23 cellular contexts compared by ENCODE assay signal in the genomic region with DNA sequence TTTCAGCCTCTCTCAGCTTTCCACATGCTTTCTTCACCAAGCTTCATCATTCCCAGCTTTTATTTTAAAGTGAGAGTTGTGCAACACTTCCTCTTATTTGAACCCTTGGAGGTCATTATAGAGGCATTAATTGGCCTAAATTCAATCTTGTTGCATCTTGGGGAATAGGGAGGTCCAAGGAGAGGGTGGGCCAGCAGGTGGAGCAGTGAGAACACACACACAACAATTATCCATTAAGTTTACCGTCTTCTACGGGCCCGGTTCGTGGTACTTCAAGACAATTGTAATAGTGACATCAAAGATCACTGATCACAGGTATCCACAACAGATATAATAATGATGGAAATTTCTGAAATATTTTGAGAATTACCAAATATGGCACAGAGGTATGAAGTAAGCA.
DNase-seq lines count a peak whose midpoint lies in the region; ATAC-seq, FAIRE-seq and TF ChIP-seq lines count a peak whose summit lies in the region.
"Had no signal": no experiment of that assay in that cellular context is flagged by ENCODE, and none has a peak within 500 bp of the region (broad histone marks: within the 10 kb centered on the region; RNA-seq: fewer than 3 reads in every experiment).

No MANE protein-coding gene starts in this region.

- no peak for FAIRE-seq in H1 (lab: Jason Lieb, UNC)

- H3K18ac ChIP-seq in H1 (ENCODE audit: extremely low read depth, low read length), result no peak overlapping the region

- no peaks in the 10 kb centered on the region for H3K4me1 Mint-ChIP-seq in GM23338
- no peaks in the 10 kb centered on the region for H3K4me1 Mint-ChIP-seq in activated T-helper 17 cell treated with anti-CD3 and anti-CD28 coated beads, Interleukin-2, amount 50 U/mL, for 72 hours
- H3K4me1 Mint-ChIP-seq: CD14-positive monocyte; naive thymus-derived CD4-positive, alpha-beta T cell; stimulated activated effector memory CD8-positive, alpha-beta T cell treated with anti-CD3 and anti-CD28 coated beads, Interleukin-12 subunit alpha, Interleukin-12 subunit beta, amount 100 ng/mL, for 72 hours had no signal

- no peaks in the 10 kb centered on the region for H3K79me2 ChIP-seq in GM23338 (replicated peaks; ENCODE audit: insufficient read depth)
- H3K79me2 ChIP-seq in OCI-LY1 (ENCODE audit: insufficient read depth, low read length), result no peaks in the 10 kb centered on the region
- H3K79me2 ChIP-seq in H1 (ENCODE audit: control insufficient read depth in 1 of 2, insufficient read depth in 2 of 2, low read length in 2 of 2), result no peaks in the 10 kb centered on the region

- peak; percentile 48 for TF ChIP-seq CTCF in A673 (conservative IDR thresholded peaks at IDR 0.05; ENCODE audit: low read depth, low read length)
- TF ChIP-seq CTCF in GM23338 (conservative IDR thresholded peaks at IDR 0.05; ENCODE audit: low read depth in 2 of 2), result peak; percentile 60 to 77
- TF ChIP-seq CTCF in OCI-LY1 (IDR thresholded peaks at IDR 0.05; ENCODE audit: low read length), result peak; percentile 43; the same call in 1 of the 2 replicates
- peak; percentile 36 to 54 (median 42) for TF ChIP-seq CTCF in H1 (IDR thresholded peaks at IDR 0.05; ENCODE audit: control extremely low read depth in 1 of 3, insufficient read depth in 1 of 3, low read depth in 1 of 3, low read length in 3 of 3)

- peaks cover 7% of the 10 kb centered on the region; the same call in 2 of the 3 replicates for H3K9me3 Mint-ChIP-seq in GM23338
- no peaks in the 10 kb centered on the region for H3K9me3 Mint-ChIP-seq in activated T-helper 17 cell treated with anti-CD3 and anti-CD28 coated beads, Interleukin-2, amount 50 U/mL, for 72 hours
- H3K9me3 Mint-ChIP-seq: activated T-cell treated with anti-CD3 and anti-CD28 coated beads, Interleukin-2, amount 50 U/mL, for 24 hours; stimulated activated effector memory CD8-positive, alpha-beta T cell treated with anti-CD3 and anti-CD28 coated beads, Interleukin-12 subunit alpha, Interleukin-12 subunit beta, amount 100 ng/mL, for 72 hours had no signal

- no peak overlapping the region for H3K4ac ChIP-seq in H1 (replicated peaks; ENCODE audit: insufficient read length, low read depth, low read length)

- TF ChIP-seq EP300 in H1 (IDR thresholded peaks at IDR 0.05; ENCODE audit: borderline replicate concordance in 1 of 2, low read depth in 2 of 2, low read length in 2 of 2), result no peak

- H3K36me3 ChIP-seq in A673 (ENCODE audit: insufficient read depth, low read length, poor library complexity, severe bottlenecking), result no peaks in the 10 kb centered on the region
- no peaks in the 10 kb centered on the region for H3K36me3 ChIP-seq in GM23338 (ENCODE audit: insufficient read depth)
- H3K36me3 ChIP-seq in OCI-LY1 (ENCODE audit: insufficient read depth, low read length), result no peaks in the 10 kb centered on the region
- no peaks in the 10 kb centered on the region; a peak in 1 of 8 replicates for H3K36me3 ChIP-seq in H1 (ENCODE audit: control insufficient read depth in 2 of 4, insufficient read depth in 4 of 4, low read length in 3 of 4)

- H3K27ac ChIP-seq in A673 (ENCODE audit: low read depth, low read length, poor library complexity, severe bottlenecking) (no peak overlapping the region), GM23338 (ENCODE audit: low read depth) (no peak overlapping the region), OCI-LY1 (ENCODE audit: low read depth, low read length, poor library complexity, severe bottlenecking) (no peak overlapping the region), H1 (ENCODE audit: low read depth, low read length) (no peak overlapping the region)
- H3K27ac ChIP-seq: body of pancreas had no signal

- H2BK20ac ChIP-seq in H1 (ENCODE audit: low read length), result no peak overlapping the region

- no peak overlapping the region for H3K27ac Mint-ChIP-seq in GM23338
- H3K27ac Mint-ChIP-seq in activated T-helper 17 cell treated with anti-CD3 and anti-CD28 coated beads, Interleukin-2, amount 50 U/mL, for 72 hours, result no peak overlapping the region
- H3K27ac Mint-ChIP-seq: activated T-cell treated with anti-CD3 and anti-CD28 coated beads, Interleukin-2, amount 50 U/mL, for 24 hours; CD14-positive monocyte; naive thymus-derived CD4-positive, alpha-beta T cell; stimulated activated effector memory CD8-positive, alpha-beta T cell treated with anti-CD3 and anti-CD28 coated beads, Interleukin-12 subunit alpha, Interleukin-12 subunit beta, amount 100 ng/mL, for 72 hours had no signal

- no peak overlapping the region for H4K5ac ChIP-seq in H1 (ENCODE audit: insufficient read length, low read depth, low read length)

- H3K9me3 ChIP-seq in A673 (ENCODE audit: low read depth, low read length, poor library complexity, severe bottlenecking), result no peaks in the 10 kb centered on the region
- H3K9me3 ChIP-seq in OCI-LY1 (ENCODE audit: low read length), result no peaks in the 10 kb centered on the region
- no peaks in the 10 kb centered on the region; a peak in 1 of 4 replicates for H3K9me3 ChIP-seq in H1 (ENCODE audit: insufficient read depth in 2 of 2, low read depth in 1 of 2, low read length in 1 of 2)
- H3K9me3 ChIP-seq: body of pancreas had no signal

- H3K9ac ChIP-seq in OCI-LY1 (ENCODE audit: low read length) (no peak overlapping the region), H1 (replicated peaks in 1 of 4; ENCODE audit: extremely low read depth in 1 of 4, low read depth in 3 of 4, low read length in 3 of 4) (no peak overlapping the region)

- peaks cover 3% of the 10 kb centered on the region for H3K27me3 Mint-ChIP-seq in GM23338 (ENCODE audit: insufficient read depth, low read depth, poor library complexity)
- peaks cover 5% of the 10 kb centered on the region for H3K27me3 Mint-ChIP-seq in activated T-helper 17 cell treated with anti-CD3 and anti-CD28 coated beads, Interleukin-2, amount 50 U/mL, for 72 hours

- CTCF ChIA-PET in A673 (lab: Charles Lee) (no interaction called here), H1 (lab: Charles Lee; ENCODE audit: partially characterized antibody) (interaction anchor here (1.0 to 1.6 kb wide), 9 partner anchors 10 to 493 kb away, joined by 3 to 6 read pairs (median 3); no protein-coding TSS in a partner anchor)

- no peaks in the 10 kb centered on the region for H3K4me1 ChIP-seq in A673 (ENCODE audit: insufficient read depth, low read length, poor library complexity, severe bottlenecking)
- no peaks in the 10 kb centered on the region for H3K4me1 ChIP-seq in GM23338 (ENCODE audit: insufficient read depth)
- no peaks in the 10 kb centered on the region for H3K4me1 ChIP-seq in OCI-LY1 (ENCODE audit: insufficient read depth, low read length, severe bottlenecking)
- no peaks in the 10 kb centered on the region for H3K4me1 ChIP-seq in H1 (replicated peaks in 1 of 4; ENCODE audit: control insufficient read depth in 3 of 4, insufficient read depth in 4 of 4, low read length in 3 of 4)
- H3K4me1 ChIP-seq: body of pancreas had no signal

- H2AFZ ChIP-seq in GM23338 (no peak overlapping the region), OCI-LY1 (ENCODE audit: low read length) (no peak overlapping the region), H1 (ENCODE audit: low read length) (no peak overlapping the region)

- BruUV-seq in A673 (replicated peaks; lab: Mats Ljungman, UMichigan), result no TSS peak

- TF ChIP-seq RAD21 in H1 (IDR thresholded peaks at IDR 0.05 in 1 of 2, conservative IDR thresholded peaks at IDR 0.05 in 1 of 2; ENCODE audit: low read depth in 2 of 2, low read length in 2 of 2), result peak; percentile 71 to 74

- H2BK15ac ChIP-seq in H1 (ENCODE audit: low read length), result no peak overlapping the region

- intact Hi-C loops in A673 (cut with micrococcal nuclease; ENCODE audit: unreplicated experiment), result loop anchor here (10.0 kb wide), 1 partner anchor 460 kb away; no protein-coding TSS in a partner anchor

- H4K20me1 ChIP-seq in GM23338 (replicated peaks; ENCODE audit: insufficient read depth) (no peaks in the 10 kb centered on the region), OCI-LY1 (ENCODE audit: insufficient read depth, low read length) (no peaks in the 10 kb centered on the region), H1 (replicated peaks in 1 of 2; ENCODE audit: control insufficient read depth in 1 of 2, insufficient read depth in 2 of 2, low read length in 2 of 2) (no peaks in the 10 kb centered on the region)

- no peak overlapping the region for H4K8ac ChIP-seq in H1 (ENCODE audit: extremely low read depth, insufficient read depth, low read length)

- H2BK120ac ChIP-seq in H1 (replicated peaks; ENCODE audit: low read depth, low read length), result no peak overlapping the region

- H3K27me3 ChIP-seq in A673 (replicated peaks; ENCODE audit: insufficient read depth, low read depth, low read length, poor library complexity) (no peaks in the 10 kb centered on the region), GM23338 (ENCODE audit: insufficient read depth) (no peaks in the 10 kb centered on the region), OCI-LY1 (ENCODE audit: insufficient read depth, low read length) (no peaks in the 10 kb centered on the region), H1 (replicated peaks in 1 of 4; ENCODE audit: control insufficient read depth in 3 of 4, extremely low read depth in 1 of 4, insufficient read depth in 3 of 4, low read length in 3 of 4) (no peaks in the 10 kb centered on the region)
- H3K27me3 ChIP-seq: body of pancreas had no signal

- TF ChIP-seq POLR2A in H1 (IDR thresholded peaks at IDR 0.05; ENCODE audit: control extremely low read depth in 1 of 2, low read depth in 2 of 2, low read length in 2 of 2), result no peak

- H4K91ac ChIP-seq in H1 (replicated peaks; ENCODE audit: insufficient read length, low read length), result no peak overlapping the region

- ATAC-seq in GM23338 (peak; percentile 46), left lobe of liver (no peak)
- no peak for ATAC-seq in activated T-helper 17 cell treated with anti-CD3 and anti-CD28 coated beads, Interleukin-2, amount 50 U/mL, for 72 hours (replicated peaks)
- ATAC-seq: body of pancreas; naive thymus-derived CD4-positive, alpha-beta T cell; stimulated activated effector memory CD8-positive, alpha-beta T cell treated with anti-CD3 and anti-CD28 coated beads, Interleukin-12 subunit alpha, Interleukin-12 subunit beta, amount 100 ng/mL, for 72 hours had no signal

- H3K14ac ChIP-seq in H1 (ENCODE audit: insufficient read length), result no peak overlapping the region

- H2BK12ac ChIP-seq in H1 (ENCODE audit: low read depth, low read length), result no peak overlapping the region

- H3F3A ChIP-seq in GM23338 (replicated peaks; ENCODE audit: low read depth), result no peaks in the 10 kb centered on the region
- no peaks in the 10 kb centered on the region for H3F3A ChIP-seq in OCI-LY1 (ENCODE audit: insufficient read depth, low read length)

- no peak overlapping the region for H3K4me2 ChIP-seq in GM23338
- no peak overlapping the region for H3K4me2 ChIP-seq in OCI-LY1 (ENCODE audit: low read length)
- H3K4me2 ChIP-seq in H1 (ENCODE audit: insufficient read depth in 1 of 2, low read depth in 2 of 2, low read length in 2 of 2), result no peak overlapping the region
- H3K4me2 ChIP-seq: smooth muscle cell had no signal

- POLR2A ChIA-PET in A673 (lab: Charles Lee; ENCODE audit: low non-redundant PET), result no interaction called here
- POLR2A ChIA-PET in H1 (lab: Charles Lee; ENCODE audit: partially characterized antibody), result no interaction called here

- H3K36me3 Mint-ChIP-seq in GM23338 (ENCODE audit: low read depth), result no peaks in the 10 kb centered on the region
- H3K36me3 Mint-ChIP-seq in activated T-helper 17 cell treated with anti-CD3 and anti-CD28 coated beads, Interleukin-2, amount 50 U/mL, for 72 hours (ENCODE audit: low read depth), result no peaks in the 10 kb centered on the region
- H3K36me3 Mint-ChIP-seq: CD14-positive monocyte; stimulated activated effector memory CD8-positive, alpha-beta T cell treated with anti-CD3 and anti-CD28 coated beads, Interleukin-12 subunit alpha, Interleukin-12 subunit beta, amount 100 ng/mL, for 72 hours had no signal

- peak; percentile 12 for DNase-seq in A673 (ENCODE audit: low spot score)
- DNase-seq in GM23338 (ENCODE audit: low spot score), result peak; percentile 45
- no peak for DNase-seq in H1 (ENCODE audit: low read depth in 1 of 2, low spot score in 2 of 2)
- no peak for DNase-seq in NCI-H748 treated with DMSO at 0.1 percent for 48 hours (lab: John Stamatoyannopoulos, UW)
- DNase-seq in left lobe of liver (ENCODE audit: low spot score), result no peak
- DNase-seq: activated CD4-positive, alpha-beta T cell treated with anti-CD3 and anti-CD28 coated beads for 1 hour; activated T-cell treated with anti-CD3 and anti-CD28 coated beads, Interleukin-2, amount 50 U/mL, for 24 hours; body of pancreas; Calu3; glutamatergic neuron; Kasumi-1; naive thymus-derived CD4-positive, alpha-beta T cell; NCI-H1092; NCI-H187; NCI-H774; occipital lobe; stimulated activated CD4-positive, alpha-beta T cell treated with anti-CD3 and anti-CD28 coated beads, Interleukin-2, amount 100 ng/mL, for 48 hours; substantia nigra had no signal

- H2BK5ac ChIP-seq in H1 (ENCODE audit: low read depth, low read length), result no peak overlapping the region

- H3K4me3 ChIP-seq in A673 (ENCODE audit: low read depth, low read length, poor library complexity, severe bottlenecking), result no peak overlapping the region
- H3K4me3 ChIP-seq in GM23338, result no peak overlapping the region
- H3K4me3 ChIP-seq in OCI-LY1 (ENCODE audit: low read depth, low read length, poor library complexity, severe bottlenecking), result no peak overlapping the region
- H3K4me3 ChIP-seq in H1 (ENCODE audit: extremely low read depth in 1 of 4, insufficient read depth in 2 of 4, low read depth in 3 of 4, low read length in 4 of 4), result no peak overlapping the region
- H3K4me3 ChIP-seq: body of pancreas, smooth muscle cell had no signal

- H3K79me1 ChIP-seq in H1 (ENCODE audit: low read depth, low read length), result no peaks in the 10 kb centered on the region

- no peak overlapping the region for H3K56ac ChIP-seq in H1 (replicated peaks; ENCODE audit: insufficient read length, low read depth, low read length)

- 94% methylated on average over 4 of the region's 4 CpGs; no CpG with 5 or more reads in 1 of the 2 experiments for WGBS in H1 (ENCODE audit: extremely low coverage in 1 of 2, insufficient coverage in 1 of 2, insufficient read length in 1 of 2, insufficient replicate concordance in 2 of 2, low coverage in 1 of 2, low lambda C conversion rate in 2 of 2, missing lambda C conversion rate in 1 of 2), 2 experiments

- H3K23ac ChIP-seq in H1 (ENCODE audit: insufficient read length), result no peak overlapping the region

- H3K9me2 ChIP-seq in GM23338 (ENCODE audit: insufficient read depth) (no peaks in the 10 kb centered on the region), OCI-LY1 (ENCODE audit: low read depth, low read length) (no peaks in the 10 kb centered on the region)

- no peaks in the 10 kb centered on the region for H3K23me2 ChIP-seq in H1 (ENCODE audit: low read depth, low read length)

- H2AK5ac ChIP-seq in H1 (ENCODE audit: low read depth, low read length), result no peak overlapping the region

- no peak overlapping the region for H3K4me3 Mint-ChIP-seq in GM23338
- no peak overlapping the region for H3K4me3 Mint-ChIP-seq in activated T-helper 17 cell treated with anti-CD3 and anti-CD28 coated beads, Interleukin-2, amount 50 U/mL, for 72 hours
- H3K4me3 Mint-ChIP-seq: activated T-cell treated with anti-CD3 and anti-CD28 coated beads, Interleukin-2, amount 50 U/mL, for 24 hours; stimulated activated effector memory CD8-positive, alpha-beta T cell treated with anti-CD3 and anti-CD28 coated beads, Interleukin-12 subunit alpha, Interleukin-12 subunit beta, amount 100 ng/mL, for 72 hours had no signal

Comparison
In these comparisons a context has a peak if more than half of its experiments do, and no peak if none do; other contexts are left out.
1. DNase-seq: peak in A673 (single experiment) and GM23338 (single experiment); none in H1 (0 of 2), NCI-H748 treated with DMSO at 0.1 percent for 48 hours (single experiment) and left lobe of liver (single experiment).
2. Peak in every context shown above with its lines, with median percentiles within 50 percentile points of each other: CTCF ChIP-seq.